In the genomic region with DNA sequence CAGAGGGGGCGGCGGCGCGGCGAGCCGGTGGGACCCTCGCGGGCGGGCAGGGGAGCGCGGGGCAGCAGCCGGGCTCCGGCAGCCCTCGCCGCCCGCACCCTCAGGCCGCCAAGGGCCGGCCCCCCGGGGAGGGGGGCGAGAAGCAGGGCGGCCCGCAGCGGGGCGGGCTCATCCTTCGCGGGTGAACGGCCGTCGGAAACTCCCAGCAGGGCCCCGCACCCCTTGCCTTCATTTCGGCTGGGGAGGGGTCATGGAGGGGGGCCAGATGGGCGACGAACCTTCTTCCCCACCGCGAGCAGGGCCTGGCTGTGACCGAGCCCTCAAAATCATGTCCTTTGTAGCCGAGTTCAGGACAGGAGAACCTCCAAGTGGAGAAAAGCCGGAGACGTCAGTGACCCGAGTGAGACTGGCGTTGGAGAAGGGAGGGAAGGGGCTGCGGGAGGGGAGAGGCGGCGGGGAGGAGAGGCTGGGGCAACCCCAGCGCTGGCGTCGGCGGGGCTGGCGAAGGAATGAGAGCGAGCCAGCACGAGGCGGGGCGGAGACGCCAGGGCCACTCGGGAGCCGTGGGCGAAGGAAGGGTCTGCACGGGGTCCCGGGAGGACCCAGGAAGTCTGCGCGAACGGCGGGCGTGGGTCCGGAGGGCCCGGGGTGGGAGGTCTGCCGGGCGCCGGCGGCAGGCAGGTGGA, we compare ENCODE assay signal across 8 cellular contexts.
DNase-seq lines count a peak whose midpoint lies in the region; ATAC-seq lines count a peak whose summit lies in the region.

No MANE protein-coding gene starts in this region.

- peak overlapping the region in 1 of 2 donors; percentile 48 for H3K9ac ChIP-seq in mucosa of rectum (ENCODE audit: low read depth in 1 of 2, low read length in 2 of 2)

- H3K27ac ChIP-seq in caudate nucleus (ENCODE audit: low read depth, low read length) (peak overlapping the region; percentile 52), mucosa of rectum (ENCODE audit: low read depth in 2 of 2, low read length in 2 of 2) (peak overlapping the region in 1 of 2 donors; percentile 15)

- H3K4me3 ChIP-seq in mucosa of rectum (ENCODE audit: low read length in 2 of 2), result peak overlapping the region; percentile 41 to 52

- peaks cover 65 to 78% of the 10 kb centered on the region in 2 donors for H3K27me3 ChIP-seq in mucosa of rectum (ENCODE audit: control insufficient read depth in 2 of 2, insufficient read depth in 2 of 2, low read length in 2 of 2)

- no peaks in the 10 kb centered on the region for H3K36me3 ChIP-seq in mucosa of rectum (ENCODE audit: control insufficient read depth in 2 of 2, insufficient read depth in 2 of 2, low read length in 2 of 2)

- no peaks in the 10 kb centered on the region for H3K9me3 ChIP-seq in mucosa of rectum (ENCODE audit: control insufficient read depth in 2 of 2, low read length in 2 of 2)

- peak; percentile 70 for DNase-seq in DMS 273 (lab: John Stamatoyannopoulos, UW; ENCODE audit: unreplicated experiment)
- DNase-seq in DMS 273 treated with DMSO at 0.1 percent for 48 hours (lab: John Stamatoyannopoulos, UW), result no peak
- peak; percentile 26 for DNase-seq in NCI-H2029 (lab: John Stamatoyannopoulos, UW)
- DNase-seq in caudate nucleus (lab: John Stamatoyannopoulos, UW), result no peak
- no peak for DNase-seq in NCI-H1092 (lab: John Stamatoyannopoulos, UW)
- no peak for DNase-seq in activated effector memory CD4-positive, alpha-beta T cell treated with Interleukin-2 at 50 U/mL for 16 hours

- peaks cover 24 to 28% of the 10 kb centered on the region in 2 donors for H3K4me1 ChIP-seq in mucosa of rectum (ENCODE audit: control insufficient read depth in 2 of 2, insufficient read depth in 2 of 2, low read length in 2 of 2)

- no peak for ATAC-seq in GM19328 (IDR thresholded peaks at IDR 0.05; ENCODE audit: unreplicated experiment)

Comparison
In these comparisons a context has a peak if more than half of its experiments do, and no peak if none do; other contexts are left out.
1. DNase-seq: peak in DMS 273 (single experiment) and NCI-H2029 (single experiment); none in DMS 273 treated with DMSO at 0.1 percent for 48 hours (single experiment), caudate nucleus (0 of 61), NCI-H1092 (single experiment) and activated effector memory CD4-positive, alpha-beta T cell treated with Interleukin-2 at 50 U/mL for 16 hours (single experiment).